ENCODE assay signal across 25 cellular contexts in the genomic region with DNA sequence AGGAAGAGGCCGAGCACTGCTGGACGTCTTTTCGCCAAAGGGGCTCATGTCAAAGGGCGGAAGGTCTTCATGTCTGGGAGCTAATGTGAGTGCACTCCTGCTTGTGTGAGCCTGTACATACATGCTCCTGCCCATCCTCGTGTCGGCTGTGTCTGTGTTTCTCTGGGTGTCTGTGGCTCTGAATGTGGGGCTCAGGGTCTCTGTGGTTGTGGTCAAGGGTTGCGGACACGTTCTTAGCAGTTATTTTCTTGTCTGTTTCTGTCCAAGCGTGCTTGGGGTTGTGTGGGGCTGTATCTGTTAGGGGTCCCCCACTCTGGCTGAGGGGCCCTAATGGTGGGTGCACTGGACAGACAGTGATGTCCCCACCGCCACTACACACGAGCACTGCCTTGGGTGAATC. TPM values are rescaled to one million over a fixed set of nuclear protein-coding genes. Genes with fewer than 3 reads are reported as not detected.
A peak's percentile ranks its signal among the peaks of the same experiment; 100 is the strongest.
DNase-seq lines count a peak whose midpoint lies in the region; ATAC-seq and TF ChIP-seq lines count a peak whose summit lies in the region.
"Had no signal": no experiment of that assay in that cellular context is flagged by ENCODE, and none has a peak within 500 bp of the region (broad histone marks: within the 10 kb centered on the region; RNA-seq: fewer than 3 reads in every experiment).

No MANE protein-coding gene starts in this region.

- no peak for DNase-seq in T-helper 1 cell
- DNase-seq in T-helper 17 cell = no peak
- DNase-seq in progenitor cell of endocrine pancreas (ENCODE audit: low spot score, unreplicated experiment) = no peak
- DNase-seq in AG20443 (ENCODE audit: low spot score) = no peak
- no peak for DNase-seq in islet precursor cell
- no peak for DNase-seq in Ammon's horn (ENCODE audit: low spot score)
- DNase-seq: activated CD4-positive, alpha-beta memory T cell treated with anti-CD3 and anti-CD28 coated beads for 36 hours; activated naive CD4-positive, alpha-beta T cell treated with anti-CD3 and anti-CD28 coated beads, Interleukin-2, amount 10 ng/mL, durations not matched to agents 7 days and 5 days; left colon; NCI-H1694; NCI-H2171 treated with DMSO at 0.1 percent for 48 hours; NCI-H748 treated with DMSO at 0.1 percent for 48 hours; SHP77; stimulated activated CD4-positive, alpha-beta T cell treated with anti-CD3 and anti-CD28 coated beads, Interleukin-4, amount 100 ng/mL, for 24 hours; stimulated activated naive CD8-positive, alpha-beta T cell treated with anti-CD3 and anti-CD28 coated beads, Interleukin-15, amount 100 ng/mL, for 72 hours; trophoblast cell had no signal

- no peak overlapping the region for H3K27ac Mint-ChIP-seq in T-helper 1 cell treated with Interleukin-12 subunit alpha and Interleukin-12 subunit beta and Interleukin-4 antibody, amounts not matched to agents 30 μg/mL and 1 μg/mL, for 36 hours
- H3K27ac Mint-ChIP-seq in T-helper 17 cell (no peak overlapping the region), progenitor cell of endocrine pancreas (peak overlapping the region; percentile 62)
- H3K27ac Mint-ChIP-seq: activated CD4-positive, alpha-beta memory T cell treated with anti-CD3 and anti-CD28 coated beads for 36 hours; activated naive CD4-positive, alpha-beta T cell treated with anti-CD3 and anti-CD28 coated beads, Interleukin-2, amount 10 ng/mL, durations not matched to agents 7 days and 5 days had no signal

- peaks cover 47% of the 10 kb centered on the region for H3K27me3 ChIP-seq in iPS-15b (ENCODE audit: control insufficient read depth, insufficient read depth, low read length)

- peaks cover 2% of the 10 kb centered on the region for H3K4me1 ChIP-seq in iPS-15b (ENCODE audit: control insufficient read depth, insufficient read depth, low read length)

- TF ChIP-seq CTCF in progenitor cell of endocrine pancreas (IDR thresholded peaks at IDR 0.05; ENCODE audit: unreplicated experiment) = no peak

- no peaks in the 10 kb centered on the region for H3K9me3 ChIP-seq in T-helper 17 cell (ENCODE audit: control insufficient read depth, low read length, poor library complexity, severe bottlenecking)
- no peaks in the 10 kb centered on the region for H3K9me3 ChIP-seq in iPS-15b (ENCODE audit: control insufficient read depth, insufficient read depth, low read length)
- H3K9me3 ChIP-seq: spleen had no signal

- ATAC-seq in T-helper 17 cell = no peak
- ATAC-seq: GM12878, left colon had no signal

- peaks cover 17% of the 10 kb centered on the region for H3K4me1 Mint-ChIP-seq in T-helper 1 cell treated with Interleukin-12 subunit alpha and Interleukin-12 subunit beta and Interleukin-4 antibody, amounts not matched to agents 30 μg/mL and 1 μg/mL, for 36 hours (ENCODE audit: low read depth)
- H3K4me1 Mint-ChIP-seq in T-helper 17 cell (peaks cover 17% of the 10 kb centered on the region), progenitor cell of endocrine pancreas (ENCODE audit: low read depth) (peaks cover 1% of the 10 kb centered on the region)

- no peaks in the 10 kb centered on the region for H3K36me3 ChIP-seq in iPS-15b (ENCODE audit: control insufficient read depth, insufficient read depth, low read length)
- H3K36me3 ChIP-seq: spleen had no signal

- peak overlapping the region; percentile 17 for H3K4me3 Mint-ChIP-seq in T-helper 1 cell treated with Interleukin-12 subunit alpha and Interleukin-12 subunit beta and Interleukin-4 antibody, amounts not matched to agents 30 μg/mL and 1 μg/mL, for 36 hours
- H3K4me3 Mint-ChIP-seq in T-helper 17 cell (peak overlapping the region; percentile 80), progenitor cell of endocrine pancreas (ENCODE audit: low read depth) (peak overlapping the region; percentile 38)

- H3K36me3 Mint-ChIP-seq in T-helper 1 cell treated with Interleukin-12 subunit alpha and Interleukin-12 subunit beta and Interleukin-4 antibody, amounts not matched to agents 30 μg/mL and 1 μg/mL, for 36 hours (ENCODE audit: low read depth) = peaks cover 6% of the 10 kb centered on the region
- peaks cover 5% of the 10 kb centered on the region for H3K36me3 Mint-ChIP-seq in T-helper 17 cell (ENCODE audit: low read depth)
- no peaks in the 10 kb centered on the region for H3K36me3 Mint-ChIP-seq in progenitor cell of endocrine pancreas (ENCODE audit: insufficient read depth)
- H3K36me3 Mint-ChIP-seq: activated CD4-positive, alpha-beta memory T cell treated with anti-CD3 and anti-CD28 coated beads for 36 hours had no signal

- peaks cover 6% of the 10 kb centered on the region for H3K9me3 Mint-ChIP-seq in T-helper 1 cell treated with Interleukin-12 subunit alpha and Interleukin-12 subunit beta and Interleukin-4 antibody, amounts not matched to agents 30 μg/mL and 1 μg/mL, for 36 hours
- no peaks in the 10 kb centered on the region for H3K9me3 Mint-ChIP-seq in progenitor cell of endocrine pancreas (ENCODE audit: low read depth)
- H3K9me3 Mint-ChIP-seq: activated CD4-positive, alpha-beta memory T cell treated with anti-CD3 and anti-CD28 coated beads for 36 hours; stimulated activated naive CD8-positive, alpha-beta T cell treated with anti-CD3 and anti-CD28 coated beads, Interleukin-15, amount 100 ng/mL, for 72 hours had no signal

- H3K27me3 Mint-ChIP-seq in T-helper 1 cell treated with Interleukin-12 subunit alpha and Interleukin-12 subunit beta and Interleukin-4 antibody, amounts not matched to agents 30 μg/mL and 1 μg/mL, for 36 hours (ENCODE audit: low read depth) = peaks cover 71% of the 10 kb centered on the region
- H3K27me3 Mint-ChIP-seq in T-helper 17 cell (peaks cover 39% of the 10 kb centered on the region), progenitor cell of endocrine pancreas (peaks cover 66% of the 10 kb centered on the region)

- peak overlapping the region; percentile 52 for H3K4me3 ChIP-seq in iPS-15b (ENCODE audit: low read depth, low read length)
- H3K4me3 ChIP-seq: GM12878 had no signal

- H3K9ac ChIP-seq in iPS-15b (ENCODE audit: low read depth, low read length) = no peak overlapping the region
- H3K9ac ChIP-seq: KMS-11 had no signal

RNA-seq across cellular contexts. Expression of a gene that starts 2.9 kb away (rescaled TPM):
- not detected for total RNA-seq in T-helper 17 cell
- not detected in 2 replicates for total RNA-seq in progenitor cell of endocrine pancreas
- total RNA-seq: activated CD4-positive, alpha-beta memory T cell treated with anti-CD3 and anti-CD28 coated beads for 36 hours; glomerular endothelial cell; GM12878; HT-29; left colon; T-helper 1 cell treated with Interleukin-12 subunit alpha and Interleukin-12 subunit beta and Interleukin-4 antibody, amounts not matched to agents 30 ng/mL and 1 ng/mL, for 36 hours had no signal

RNA-seq across cellular contexts. Expression of a gene that starts 10.2 kb away (rescaled TPM):
- total RNA-seq in T-helper 17 cell = under 1 TPM in 1 of 2 donors, not detected in 1; 0.62 TPM
- total RNA-seq in progenitor cell of endocrine pancreas = not detected in 2 replicates
- total RNA-seq: glomerular endothelial cell, GM12878, HT-29, left colon, spleen had no signal

RNA-seq across cellular contexts. Expression of a gene that starts 35.8 kb away (rescaled TPM):
- total RNA-seq in T-helper 17 cell = 10 to 100 TPM; 16.8 to 17.2 TPM
- total RNA-seq in progenitor cell of endocrine pancreas = 74.3 and 75.1 TPM in 2 replicates

RNA-seq across cellular contexts. Expression of a gene that starts 38.2 kb away (rescaled TPM):
- total RNA-seq in T-helper 17 cell (under 1 TPM; 0.92 to 0.94 TPM), progenitor cell of endocrine pancreas (2.7 TPM in 2 replicates)
- total RNA-seq: glomerular endothelial cell, HT-29, mesenteric fat pad had no signal

Comparison
In these comparisons a context has a peak if more than half of its experiments do, and no peak if none do; other contexts are left out.
1. H3K4me3 Mint-ChIP-seq: peak in every context shown above with its lines; median percentile 80 in T-helper 17 cell; 38 in progenitor cell of endocrine pancreas; 17 in T-helper 1 cell treated with Interleukin-12 subunit alpha and Interleukin-12 subunit beta and Interleukin-4 antibody, amounts not matched to agents 30 μg/mL and 1 μg/mL, for 36 hours.